Comparison of ENCODE assay signal across 1 cellular context in genomic region chrX:48872017-48872416, GRCh38.
TF ChIP-seq lines count a peak whose summit lies in the region.
"Not testable (repeated sequence)": the region's sequence is repeated elsewhere in the genome, so short reads cannot be mapped to it uniquely, and the experiment has no call there.

No MANE protein-coding gene starts in this region.

TF ChIP-seq in K562, 482 proteins besides CTCF, POLR2A, EP300 and RAD21:
- TF ChIP-seq PKNOX1 (IDR thresholded peaks at IDR 0.05) (peak; percentile 54; the same call in 1 of the 2 replicates), PBX2 (tag; conservative IDR thresholded peaks at IDR 0.05; ENCODE audit: low read depth) (peak; percentile 60; the same call in 1 of the 2 replicates), MEIS2 (IDR thresholded peaks at IDR 0.05; ENCODE audit: partially characterized antibody) (peak; percentile 79)
- not testable (repeated sequence) for TF ChIP-seq PBX2 (CRISPR knock-in tag; IDR thresholded peaks at IDR 0.05; ENCODE audit: low read depth)
